ENCODE assay signal across 27 cellular contexts in the genomic region with DNA sequence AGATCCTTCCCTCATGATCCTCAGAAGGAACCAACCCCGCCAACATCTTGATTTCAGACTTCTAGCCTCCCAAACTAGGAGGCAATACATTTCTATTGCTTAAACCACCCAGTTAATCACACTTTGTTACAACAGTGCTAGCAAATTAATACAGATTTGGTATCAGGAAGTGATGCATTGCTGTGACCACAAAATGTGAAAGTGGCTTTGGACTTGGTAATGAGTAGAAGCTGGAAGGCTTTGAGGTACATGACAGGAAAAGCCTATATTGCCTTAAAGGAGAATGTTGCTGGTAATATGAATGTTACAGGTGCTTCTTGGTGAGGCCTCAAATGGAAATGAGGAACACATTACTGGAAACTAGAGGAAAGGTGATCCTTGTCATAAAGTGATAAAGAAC.
A peak's percentile ranks its signal among the peaks of the same experiment; 100 is the strongest.
DNase-seq lines count a peak whose midpoint lies in the region; ATAC-seq and TF ChIP-seq lines count a peak whose summit lies in the region.
"Had no signal": no experiment of that assay in that cellular context is flagged by ENCODE, and none has a peak within 500 bp of the region (broad histone marks: within the 10 kb centered on the region; RNA-seq: fewer than 3 reads in every experiment).

No MANE protein-coding gene starts in this region.

- no peak overlapping the region for H3K4me3 Mint-ChIP-seq in type B pancreatic cell
- H3K4me3 Mint-ChIP-seq: activated naive CD8-positive, alpha-beta T cell treated with anti-CD3 and anti-CD28 coated beads, Interleukin-2, amount 50 U/mL, for 24 hours; CD4-positive, alpha-beta memory T cell; effector memory CD8-positive, alpha-beta T cell; H9; mesothelial cell of epicardium; naive thymus-derived CD8-positive, alpha-beta T cell had no signal

- H3K4me1 Mint-ChIP-seq in type B pancreatic cell (ENCODE audit: unreplicated experiment), result peaks cover under 1% of the 10 kb centered on the region
- H3K4me1 Mint-ChIP-seq: activated naive CD8-positive, alpha-beta T cell treated with anti-CD3 and anti-CD28 coated beads, Interleukin-2, amount 50 U/mL, for 24 hours; mesothelial cell of epicardium; naive thymus-derived CD8-positive, alpha-beta T cell had no signal

- DNase-seq in SIG-M5 treated with dmso at 0.1 percent for 504 hours (lab: John Stamatoyannopoulos, UW; ENCODE audit: unreplicated experiment) (peak; percentile 44), SIG-M5 (lab: John Stamatoyannopoulos, UW) (no peak), MV-4-11 (lab: John Stamatoyannopoulos, UW) (peak; percentile 82), RPMI7951 (ENCODE audit: low read depth) (peak; percentile 48), renal cortical epithelial cell (ENCODE audit: low read depth) (peak; percentile 49), type B pancreatic cell (ENCODE audit: extremely low spot score, unreplicated experiment) (no peak)
- DNase-seq: activated CD8-positive, alpha-beta memory T cell treated with anti-CD3 and anti-CD28 coated beads for 24 hours; activated gamma-delta T cell treated with Interleukin-2 at 50 U/mL for 16 hours; activated naive CD8-positive, alpha-beta T cell treated with anti-CD3 and anti-CD28 coated beads, Interleukin-2, amount 50 U/mL, for 24 hours; activated T-cell treated with anti-CD3 and anti-CD28 coated beads, Interleukin-2, amount 50 U/mL, for 1 hour; CD4-positive, alpha-beta memory T cell; DMS 273 treated with DMSO at 0.1 percent for 48 hours; effector memory CD8-positive, alpha-beta T cell; H9; hypothalamus; left ventricle myocardium inferior; MG63; naive thymus-derived CD8-positive, alpha-beta T cell; NCI-H526; PC-9; SJCRH30; small intestine; stimulated activated CD4-positive, alpha-beta T cell treated with anti-CD3 and anti-CD28 coated beads, Interleukin-1b, Interleukin-23, amount 100 ng/mL, for 48 hours; T-helper 1 cell had no signal

- H3K27me3 Mint-ChIP-seq in type B pancreatic cell, result no peaks in the 10 kb centered on the region
- H3K27me3 Mint-ChIP-seq: activated naive CD8-positive, alpha-beta T cell treated with anti-CD3 and anti-CD28 coated beads, Interleukin-2, amount 50 U/mL, for 24 hours; CD4-positive, alpha-beta memory T cell; effector memory CD8-positive, alpha-beta T cell had no signal

- TF ChIP-seq CTCF in type B pancreatic cell (conservative IDR thresholded peaks at IDR 0.05), result no peak

- no peak overlapping the region for H3K27ac Mint-ChIP-seq in type B pancreatic cell
- H3K27ac Mint-ChIP-seq: activated naive CD8-positive, alpha-beta T cell treated with anti-CD3 and anti-CD28 coated beads, Interleukin-2, amount 50 U/mL, for 24 hours; CD4-positive, alpha-beta memory T cell; effector memory CD8-positive, alpha-beta T cell; H9; mesothelial cell of epicardium; naive thymus-derived CD8-positive, alpha-beta T cell had no signal

- H3K9me3 Mint-ChIP-seq in type B pancreatic cell, result no peaks in the 10 kb centered on the region
- H3K9me3 Mint-ChIP-seq: activated naive CD8-positive, alpha-beta T cell treated with anti-CD3 and anti-CD28 coated beads, Interleukin-2, amount 50 U/mL, for 24 hours; H9; mesothelial cell of epicardium had no signal

- no peaks in the 10 kb centered on the region for H3K36me3 Mint-ChIP-seq in type B pancreatic cell
- H3K36me3 Mint-ChIP-seq: CD4-positive, alpha-beta memory T cell; mesothelial cell of epicardium; naive thymus-derived CD8-positive, alpha-beta T cell had no signal

- no peak for ATAC-seq in GM19351 (IDR thresholded peaks at IDR 0.05; ENCODE audit: unreplicated experiment)
- no peak for ATAC-seq in GM18867 (IDR thresholded peaks at IDR 0.05; ENCODE audit: unreplicated experiment)
- ATAC-seq: activated naive CD8-positive, alpha-beta T cell treated with anti-CD3 and anti-CD28 coated beads, Interleukin-2, amount 50 U/mL, for 24 hours; effector memory CD8-positive, alpha-beta T cell; naive thymus-derived CD8-positive, alpha-beta T cell had no signal

Comparison
In these comparisons a context has a peak if more than half of its experiments do, and no peak if none do; other contexts are left out.
1. DNase-seq: peak in SIG-M5 treated with dmso at 0.1 percent for 504 hours (single experiment), MV-4-11 (single experiment), RPMI7951 (single experiment) and renal cortical epithelial cell (single experiment); none in SIG-M5 (single experiment) and type B pancreatic cell (single experiment).